ENCODE assay signal across 8 cellular contexts in genomic region chr1:207825719-207826556, GRCh38.
DNase-seq lines count a peak whose midpoint lies in the region; ATAC-seq, FAIRE-seq and TF ChIP-seq lines count a peak whose summit lies in the region.

No MANE protein-coding gene starts in this region.

- no peak overlapping the region for H3K4me2 ChIP-seq in H1 (ENCODE audit: insufficient read depth in 1 of 2, low read depth in 2 of 2, low read length in 2 of 2)

- no peak overlapping the region for H4K91ac ChIP-seq in H1 (replicated peaks; ENCODE audit: insufficient read length, low read length)

- ATAC-seq in GM19452 (IDR thresholded peaks at IDR 0.05; ENCODE audit: unreplicated experiment), result peak; percentile 70
- ATAC-seq in HG03575 (IDR thresholded peaks at IDR 0.05; ENCODE audit: extremely low read depth, insufficient number of reproducible peaks, low FRiP score, unreplicated experiment), result peak; percentile 36

- peak; percentile 87 to 90 for DNase-seq in AML-193 (lab: John Stamatoyannopoulos, UW)
- peak; percentile 66 to 88 for DNase-seq in activated CD4-positive, alpha-beta T cell treated with anti-CD3 and anti-CD28 coated beads, Interleukin-2, amount 50 U/mL, for 24 hours (ENCODE audit: low read depth in 1 of 2, low spot score in 1 of 2)
- DNase-seq in H1 (ENCODE audit: low read depth in 1 of 2, low spot score in 2 of 2), result no peak
- DNase-seq in A673 (ENCODE audit: low spot score), result no peak

- H3K27me3 ChIP-seq in H1 (replicated peaks in 1 of 4; ENCODE audit: control insufficient read depth in 3 of 4, extremely low read depth in 1 of 4, insufficient read depth in 3 of 4, low read length in 3 of 4), result no peaks in the 10 kb centered on the region
- H3K27me3 ChIP-seq in neutrophil, result no peaks in the 10 kb centered on the region
- H3K27me3 ChIP-seq in A673 (replicated peaks; ENCODE audit: insufficient read depth, low read depth, low read length, poor library complexity), result no peaks in the 10 kb centered on the region

- no TSS peak for BruUV-seq in A673 (replicated peaks; lab: Mats Ljungman, UMichigan)

- H2AFZ ChIP-seq in H1 (ENCODE audit: low read length), result no peak overlapping the region

- no peak overlapping the region for H3K27ac ChIP-seq in H1 (ENCODE audit: low read depth, low read length)
- H3K27ac ChIP-seq in neutrophil, result peak overlapping the region; percentile 97
- H3K27ac ChIP-seq in temporal lobe (ENCODE audit: low read depth, low read length), result peak overlapping the region; percentile 100
- H3K27ac ChIP-seq in A673 (ENCODE audit: low read depth, low read length, poor library complexity, severe bottlenecking), result no peak overlapping the region

- POLR2A ChIA-PET in H1 (lab: Charles Lee; ENCODE audit: partially characterized antibody), result interaction anchor here (1.3 kb wide), 1 partner anchor 137 kb away, joined by 4 read pairs; no protein-coding TSS in a partner anchor
- POLR2A ChIA-PET in A673 (lab: Charles Lee; ENCODE audit: low non-redundant PET), result no interaction called here

- no peak overlapping the region for H4K8ac ChIP-seq in H1 (ENCODE audit: extremely low read depth, insufficient read depth, low read length)

- no peaks in the 10 kb centered on the region for H3K36me3 ChIP-seq in H1 (ENCODE audit: control insufficient read depth in 2 of 4, insufficient read depth in 4 of 4, low read length in 3 of 4)
- H3K36me3 ChIP-seq in neutrophil, result no peaks in the 10 kb centered on the region
- H3K36me3 ChIP-seq in A673 (ENCODE audit: insufficient read depth, low read length, poor library complexity, severe bottlenecking), result no peaks in the 10 kb centered on the region

- no peak for TF ChIP-seq CTCF in H1 (IDR thresholded peaks at IDR 0.05; ENCODE audit: control extremely low read depth in 1 of 3, insufficient read depth in 1 of 3, low read depth in 1 of 3, low read length in 3 of 3)
- peak; percentile 31 for TF ChIP-seq CTCF in neutrophil (IDR thresholded peaks at IDR 0.05)
- TF ChIP-seq CTCF in A673 (conservative IDR thresholded peaks at IDR 0.05; ENCODE audit: low read depth, low read length), result no peak

- no peak for TF ChIP-seq POLR2A in H1 (IDR thresholded peaks at IDR 0.05; ENCODE audit: control extremely low read depth in 1 of 2, low read depth in 2 of 2, low read length in 2 of 2)

- H4K5ac ChIP-seq in H1 (ENCODE audit: insufficient read length, low read depth, low read length), result no peak overlapping the region

- H3K4me3 ChIP-seq in H1 (ENCODE audit: extremely low read depth in 1 of 4, insufficient read depth in 2 of 4, low read depth in 3 of 4, low read length in 4 of 4) (no peak overlapping the region), neutrophil (ENCODE audit: low read depth in 1 of 2, low read length in 1 of 2) (peak overlapping the region; percentile 50 to 78), A673 (ENCODE audit: low read depth, low read length, poor library complexity, severe bottlenecking) (no peak overlapping the region)

- H3K79me1 ChIP-seq in H1 (ENCODE audit: low read depth, low read length), result no peaks in the 10 kb centered on the region; the same call in 1 of the 2 replicates

- no peak overlapping the region for H3K18ac ChIP-seq in H1 (ENCODE audit: extremely low read depth, low read length)

- TF ChIP-seq RAD21 in H1 (IDR thresholded peaks at IDR 0.05 in 1 of 2, conservative IDR thresholded peaks at IDR 0.05 in 1 of 2; ENCODE audit: low read depth in 2 of 2, low read length in 2 of 2), result no peak

- no peak overlapping the region for H2BK15ac ChIP-seq in H1 (ENCODE audit: low read length)

- H3K9me3 ChIP-seq in H1 (ENCODE audit: insufficient read depth in 2 of 2, low read depth in 1 of 2, low read length in 1 of 2) (no peaks in the 10 kb centered on the region), neutrophil (no peaks in the 10 kb centered on the region), A673 (ENCODE audit: low read depth, low read length, poor library complexity, severe bottlenecking) (no peaks in the 10 kb centered on the region)

- no peak overlapping the region for H2BK12ac ChIP-seq in H1 (ENCODE audit: low read depth, low read length)

- H2BK120ac ChIP-seq in H1 (replicated peaks; ENCODE audit: low read depth, low read length), result no peak overlapping the region

- no peak overlapping the region for H3K9ac ChIP-seq in H1 (replicated peaks in 1 of 4; ENCODE audit: extremely low read depth in 1 of 4, low read depth in 3 of 4, low read length in 3 of 4)

- no peaks in the 10 kb centered on the region for H3K23me2 ChIP-seq in H1 (ENCODE audit: low read depth, low read length)

- H3K4me1 ChIP-seq in H1 (replicated peaks in 1 of 4; ENCODE audit: control insufficient read depth in 3 of 4, insufficient read depth in 4 of 4, low read length in 3 of 4), result peaks cover 0 to 3% (median 0%) of the 10 kb centered on the region in 4 experiments; a peak in 2 of 7 replicates
- peaks cover 60 to 77% of the 10 kb centered on the region in 2 experiments for H3K4me1 ChIP-seq in neutrophil (ENCODE audit: control insufficient read depth in 1 of 2, insufficient read depth in 1 of 2, low read depth in 1 of 2, low read length in 1 of 2)
- H3K4me1 ChIP-seq in A673 (ENCODE audit: insufficient read depth, low read length, poor library complexity, severe bottlenecking), result no peaks in the 10 kb centered on the region

- no peak overlapping the region for H3K14ac ChIP-seq in H1 (ENCODE audit: insufficient read length)

- H3K56ac ChIP-seq in H1 (replicated peaks; ENCODE audit: insufficient read length, low read depth, low read length), result no peak overlapping the region

- no peaks in the 10 kb centered on the region for H3K79me2 ChIP-seq in H1 (ENCODE audit: control insufficient read depth in 1 of 2, insufficient read depth in 2 of 2, low read length in 2 of 2)

- TF ChIP-seq EP300 in H1 (IDR thresholded peaks at IDR 0.05; ENCODE audit: borderline replicate concordance in 1 of 2, low read depth in 2 of 2, low read length in 2 of 2), result no peak

- WGBS in H1 (ENCODE audit: extremely low coverage in 1 of 2, insufficient coverage in 1 of 2, insufficient read length in 1 of 2, insufficient replicate concordance in 2 of 2, low coverage in 1 of 2, low lambda C conversion rate in 2 of 2, missing lambda C conversion rate in 1 of 2), 2 experiments, result 90% methylated on average over 18 of the region's 18 CpGs; no CpG with 5 or more reads in 1 of the 2 experiments

- H4K20me1 ChIP-seq in H1 (replicated peaks in 1 of 2; ENCODE audit: control insufficient read depth in 1 of 2, insufficient read depth in 2 of 2, low read length in 2 of 2), result peaks cover 0 to 1% of the 10 kb centered on the region in 2 experiments

- H2BK5ac ChIP-seq in H1 (ENCODE audit: low read depth, low read length), result no peak overlapping the region

- no peak for FAIRE-seq in H1 (lab: Jason Lieb, UNC)

- H2AK5ac ChIP-seq in H1 (ENCODE audit: low read depth, low read length), result 0 out of 2 replicates have a peak overlapping the region, but pooled peaks have one; percentile 15

- H3K4ac ChIP-seq in H1 (replicated peaks; ENCODE audit: insufficient read length, low read depth, low read length), result no peak overlapping the region

- intact Hi-C loops in A673 (cut with micrococcal nuclease; ENCODE audit: unreplicated experiment), result loop anchor here (5.0 kb wide), 1 partner anchor 41 kb away; no protein-coding TSS in a partner anchor

- H3K23ac ChIP-seq in H1 (ENCODE audit: insufficient read length), result no peak overlapping the region

- CTCF ChIA-PET in H1 (lab: Charles Lee; ENCODE audit: partially characterized antibody), result interaction anchor here (1.0 to 12.1 kb wide), 8 partner anchors 13 to 170 kb away, joined by 3 to 113 read pairs (median 30); no protein-coding TSS in a partner anchor
- CTCF ChIA-PET in A673 (lab: Charles Lee), result no interaction called here

- no peak overlapping the region for H2BK20ac ChIP-seq in H1 (ENCODE audit: low read length)

TF ChIP-seq in H1, 55 proteins besides CTCF, POLR2A, EP300 and RAD21:
- no peak for TF ChIP-seq YY1 (IDR thresholded peaks at IDR 0.05; ENCODE audit: low read depth, low read length)
- TF ChIP-seq TAF1 (IDR thresholded peaks at IDR 0.05; ENCODE audit: low read depth, low read length), result no peak
- TF ChIP-seq, protein P1, sequence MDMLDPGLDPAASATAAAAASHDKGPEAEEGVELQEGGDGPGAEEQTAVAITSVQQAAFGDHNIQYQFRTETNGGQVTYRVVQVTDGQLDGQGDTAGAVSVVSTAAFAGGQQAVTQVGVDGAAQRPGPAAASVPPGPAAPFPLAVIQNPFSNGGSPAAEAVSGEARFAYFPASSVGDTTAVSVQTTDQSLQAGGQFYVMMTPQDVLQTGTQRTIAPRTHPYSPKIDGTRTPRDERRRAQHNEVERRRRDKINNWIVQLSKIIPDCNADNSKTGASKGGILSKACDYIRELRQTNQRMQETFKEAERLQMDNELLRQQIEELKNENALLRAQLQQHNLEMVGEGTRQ (IDR thresholded peaks at IDR 0.05; ENCODE audit: low read length), result no peak
- no peak for TF ChIP-seq TBP (IDR thresholded peaks at IDR 0.05; ENCODE audit: low read depth, low read length)
- TF ChIP-seq EZH2 (IDR thresholded peaks at IDR 0.05; ENCODE audit: low read depth, low read length, severe bottlenecking), result no peak
- no peak for TF ChIP-seq JUND (IDR thresholded peaks at IDR 0.05; ENCODE audit: low read length)
- TF ChIP-seq BRCA1 (IDR thresholded peaks at IDR 0.05; ENCODE audit: low read depth, low read length), result no peak
- TF ChIP-seq SP4 (IDR thresholded peaks at IDR 0.05; ENCODE audit: low read length), result no peak
- no peak for TF ChIP-seq NRF1 (IDR thresholded peaks at IDR 0.05; ENCODE audit: low read depth, low read length)
- TF ChIP-seq CTBP2 (IDR thresholded peaks at IDR 0.05; ENCODE audit: borderline replicate concordance, insufficient read depth, insufficient read length, low read length), result no peak
- TF ChIP-seq, protein P2, sequence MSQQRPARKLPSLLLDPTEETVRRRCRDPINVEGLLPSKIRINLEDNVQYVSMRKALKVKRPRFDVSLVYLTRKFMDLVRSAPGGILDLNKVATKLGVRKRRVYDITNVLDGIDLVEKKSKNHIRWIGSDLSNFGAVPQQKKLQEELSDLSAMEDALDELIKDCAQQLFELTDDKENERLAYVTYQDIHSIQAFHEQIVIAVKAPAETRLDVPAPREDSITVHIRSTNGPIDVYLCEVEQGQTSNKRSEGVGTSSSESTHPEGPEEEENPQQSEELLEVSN (IDR thresholded peaks at IDR 0.05), result no peak
- TF ChIP-seq BACH1 (IDR thresholded peaks at IDR 0.05; ENCODE audit: low read length), result no peak
- TF ChIP-seq ASH2L (IDR thresholded peaks at IDR 0.05; ENCODE audit: low read length), result no peak
- TF ChIP-seq POLR2AphosphoS5 (IDR thresholded peaks at IDR 0.05; ENCODE audit: low read depth, low read length), result no peak
- TF ChIP-seq RXRA (IDR thresholded peaks at IDR 0.05; ENCODE audit: insufficient read depth, low read depth, low read length), result no peak

Comparison
In these comparisons a context has a peak if more than half of its experiments do, and no peak if none do; other contexts are left out.
1. DNase-seq: peak in AML-193 (2 of 2) and activated CD4-positive, alpha-beta T cell treated with anti-CD3 and anti-CD28 coated beads, Interleukin-2, amount 50 U/mL, for 24 hours (2 of 2); none in H1 (0 of 2) and A673 (single experiment).
2. H3K27ac ChIP-seq: peak in neutrophil (single experiment) and temporal lobe (single experiment); none in H1 (single experiment) and A673 (single experiment).
3. H3K4me3 ChIP-seq: peak in neutrophil (2 of 2); none in H1 (0 of 4) and A673 (single experiment).